1 cellular context compared by ENCODE assay signal in genomic region chr13:77285098-77285497, GRCh38.
TF ChIP-seq lines count a peak whose summit lies in the region.

No MANE protein-coding gene starts in this region.

TF ChIP-seq in GM12878, 131 proteins besides CTCF, POLR2A, EP300 and RAD21 (continued from another document):
- TF ChIP-seq SMAD1 (IDR thresholded peaks at IDR 0.05; ENCODE audit: low read depth, partially characterized antibody), result no peak
- TF ChIP-seq SKIL (IDR thresholded peaks at IDR 0.05; ENCODE audit: low read depth, poor library complexity, severe bottlenecking), result no peak
- TF ChIP-seq EGR1 (IDR thresholded peaks at IDR 0.05; ENCODE audit: borderline replicate concordance in 1 of 2, low read depth in 2 of 2, low read length in 2 of 2), result no peak
- no peak for TF ChIP-seq RELB (IDR thresholded peaks at IDR 0.05; ENCODE audit: low read depth)
- TF ChIP-seq PAX8 (IDR thresholded peaks at IDR 0.05), result no peak
- TF ChIP-seq E2F4 (IDR thresholded peaks at IDR 0.05; ENCODE audit: low read depth, low read length), result no peak
- no peak for TF ChIP-seq ZBTB40 (IDR thresholded peaks at IDR 0.05; ENCODE audit: borderline replicate concordance)
- no peak for TF ChIP-seq MTA3 (IDR thresholded peaks at IDR 0.05; ENCODE audit: borderline replicate concordance, low read length)
- TF ChIP-seq RBBP5 (conservative IDR thresholded peaks at IDR 0.05), result no peak
- no peak for TF ChIP-seq NR2C1 (IDR thresholded peaks at IDR 0.05)
- no peak for TF ChIP-seq ELK1 (IDR thresholded peaks at IDR 0.05; ENCODE audit: low read depth, low read length)
